7 cellular contexts compared by ENCODE assay signal in genomic region chr1:156421062-156421938, GRCh38. TPM values are rescaled to one million over a fixed set of nuclear protein-coding genes. Genes with fewer than 3 reads are reported as not detected.
A peak's percentile ranks its signal among the peaks of the same experiment; 100 is the strongest.
DNase-seq lines count a peak whose midpoint lies in the region; ATAC-seq and TF ChIP-seq lines count a peak whose summit lies in the region.

No MANE protein-coding gene starts in this region.

- no peak overlapping the region for H3K27ac ChIP-seq in endodermal cell (ENCODE audit: low read depth, low read length)

- H3K36me3 ChIP-seq in endodermal cell (ENCODE audit: control insufficient read depth, insufficient read depth, low read length) = peaks cover 6% of the 10 kb centered on the region

- WGBS in endodermal cell (ENCODE audit: insufficient coverage in 1 of 2, insufficient read length in 1 of 2), 2 experiments = 1% methylated on average over 34 to 69 of the region's 69 CpGs

- DNase-seq in NCI-H510A (lab: John Stamatoyannopoulos, UW) (peak; percentile 93), endodermal cell (peak; percentile 97), mesothelial cell of epicardium (ENCODE audit: low spot score in 2 of 2, unreplicated experiment in 2 of 2) (peak; percentile 55 to 73)
- peak; percentile 28 for DNase-seq in activated CD8-positive, alpha-beta memory T cell treated with anti-CD3 and anti-CD28 coated beads, Interleukin-2, amount 50 U/mL, for 24 hours (ENCODE audit: extremely low read depth)
- DNase-seq in stimulated activated CD8-positive, alpha-beta memory T cell treated with anti-CD3 and anti-CD28 coated beads, Interleukin-2, amount 100 ng/mL, for 48 hours (ENCODE audit: low read depth in 2 of 2) = peak; percentile 50 to 61

- H3K4me1 Mint-ChIP-seq in endodermal cell (peaks cover 40% of the 10 kb centered on the region), mesothelial cell of epicardium (peaks cover 14% of the 10 kb centered on the region)

- H3K27me3 ChIP-seq in endodermal cell (ENCODE audit: control insufficient read depth, insufficient read depth, low read length, poor library complexity, severe bottlenecking) = peaks cover 99% of the 10 kb centered on the region

- H3K27me3 Mint-ChIP-seq in endodermal cell (ENCODE audit: insufficient read depth) (peaks cover 84% of the 10 kb centered on the region), mesothelial cell of epicardium (ENCODE audit: low read depth) (peaks cover 98% of the 10 kb centered on the region)

- peak overlapping the region; percentile 70 for H3K4me3 ChIP-seq in endodermal cell (ENCODE audit: low read length)

- peaks cover 2% of the 10 kb centered on the region for H3K36me3 Mint-ChIP-seq in endodermal cell (ENCODE audit: low read depth)
- H3K36me3 Mint-ChIP-seq in mesothelial cell of epicardium = no peaks in the 10 kb centered on the region

- H3K9me3 ChIP-seq in endodermal cell (ENCODE audit: control insufficient read depth, low read length) = no peaks in the 10 kb centered on the region

- TF ChIP-seq CTCF in endodermal cell (conservative IDR thresholded peaks at IDR 0.05) (no peak), mesothelial cell of epicardium (IDR thresholded peaks at IDR 0.05; ENCODE audit: unreplicated experiment) (no peak)

- peak overlapping the region; percentile 7 for H3K9ac ChIP-seq in endodermal cell (ENCODE audit: extremely low read depth, low read length, poor library complexity, severe bottlenecking)

- H3K27ac Mint-ChIP-seq in endodermal cell (peak overlapping the region; percentile 79), mesothelial cell of epicardium (no peak overlapping the region)

- H3K9me3 Mint-ChIP-seq in endodermal cell (no peaks in the 10 kb centered on the region), mesothelial cell of epicardium (no peaks in the 10 kb centered on the region)

- H3K4me1 ChIP-seq in endodermal cell (ENCODE audit: control insufficient read depth, insufficient read depth, low read length) = peaks cover 12% of the 10 kb centered on the region

- peak; percentile 70 for ATAC-seq in GM18520 (IDR thresholded peaks at IDR 0.05; ENCODE audit: unreplicated experiment)
- peak; percentile 60 for ATAC-seq in HG03196 (IDR thresholded peaks at IDR 0.05; ENCODE audit: unreplicated experiment)

- peak overlapping the region; percentile 56 for H3K4me3 Mint-ChIP-seq in endodermal cell
- peak overlapping the region; percentile 44 for H3K4me3 Mint-ChIP-seq in mesothelial cell of epicardium

RNA-seq across cellular contexts. Expression of gene RHBG, which starts 52.3 kb away (rescaled TPM):
- 1 to 10 TPM; 3.9 to 4.0 TPM for total RNA-seq in endodermal cell
- 0.50 TPM for polyA plus RNA-seq in endodermal cell (2013, experiment 1 of 2)
- 0.33 TPM for polyA plus RNA-seq in endodermal cell (2013, experiment 2 of 2)
- 0.88 to 1.2 TPM (median 0.92 TPM) in 3 replicates for total RNA-seq in mesothelial cell of epicardium

Comparison
In these comparisons a context has a peak if more than half of its experiments do, and no peak if none do; other contexts are left out.
1. DNase-seq: peak in every context shown above with its lines; median percentile 97 in endodermal cell; 93 in NCI-H510A; 64 in mesothelial cell of epicardium; 56 in stimulated activated CD8-positive, alpha-beta memory T cell treated with anti-CD3 and anti-CD28 coated beads, Interleukin-2, amount 100 ng/mL, for 48 hours; 28 in activated CD8-positive, alpha-beta memory T cell treated with anti-CD3 and anti-CD28 coated beads, Interleukin-2, amount 50 U/mL, for 24 hours.